In genomic region chr6:89999154-89999553, GRCh38 we compare ENCODE assay signal across 8 cellular contexts.
DNase-seq lines count a peak whose midpoint lies in the region; ATAC-seq, FAIRE-seq and TF ChIP-seq lines count a peak whose summit lies in the region.

No MANE protein-coding gene starts in this region.

- no peak for TF ChIP-seq POLR2A in K562 (conservative IDR thresholded peaks at IDR 0.05)

- H4K20me1 ChIP-seq in K562 (replicated peaks; ENCODE audit: control insufficient read depth, insufficient read depth, low read length) = no peaks in the 10 kb centered on the region

- POLR2A ChIA-PET in K562 (lab: Yijun Ruan, JAX) = no interaction called here

- WGBS in K562 (ENCODE audit: insufficient coverage, low coverage, missing lambda C conversion rate) = 2% methylated on average over 4 of the region's 4 CpGs
- 21 to 29% methylated on average over 4 of the region's 4 CpGs for WGBS in pancreas, 2 donors

- CTCF ChIA-PET in K562 (lab: Yijun Ruan, JAX; ENCODE audit: low intra/inter-chr PET ratio) = interaction anchor here (0.7 kb wide), 1 partner anchor 125 kb away, joined by 3 read pairs; no protein-coding TSS in a partner anchor

- no peak overlapping the region for H3K27ac ChIP-seq in K562 (ENCODE audit: extremely low read depth, low read depth, low read length)
- H3K27ac ChIP-seq in pancreas = no peak overlapping the region

- H3K27me3 ChIP-seq in K562 (ENCODE audit: control insufficient read depth in 2 of 2, insufficient read depth in 2 of 2, low read length in 2 of 2) (no peaks in the 10 kb centered on the region), pancreas (no peaks in the 10 kb centered on the region)

- no peaks in the 10 kb centered on the region for H3K9me3 ChIP-seq in K562 (replicated peaks; ENCODE audit: control insufficient read depth, insufficient read depth, low read depth, low read length)
- H3K9me3 ChIP-seq in pancreas = no peaks in the 10 kb centered on the region

- FAIRE-seq in K562 (lab: Jason Lieb, UNC) (peak; percentile 87), pancreas (lab: Jason Lieb, UNC) (no peak)

- H3K9ac ChIP-seq in K562 (ENCODE audit: insufficient read depth in 1 of 2, low read depth in 2 of 2, low read length in 2 of 2) = no peak overlapping the region

- in situ Hi-C loops in K562 (cut with MboI) = no loop called here

- no peaks in the 10 kb centered on the region for H3K9me1 ChIP-seq in K562 (ENCODE audit: control insufficient read depth, insufficient read depth, low read length)

- no peak overlapping the region for H2AFZ ChIP-seq in K562 (ENCODE audit: low read depth, low read length)

- no peak overlapping the region for H3K4me2 ChIP-seq in K562 (ENCODE audit: insufficient read depth, low read length)

- TF ChIP-seq RAD21 in Ishikawa (IDR thresholded peaks at IDR 0.05; ENCODE audit: low read depth) = no peak
- no peak for TF ChIP-seq RAD21 in K562 (CRISPR knock-in tag; conservative IDR thresholded peaks at IDR 0.05 in 1 of 2, IDR thresholded peaks at IDR 0.05 in 1 of 2)

- peak; percentile 50; the same call in 1 of the 2 replicates for TF ChIP-seq EP300 in Ishikawa (IDR thresholded peaks at IDR 0.05; ENCODE audit: borderline replicate concordance)
- TF ChIP-seq EP300 in K562 (IDR thresholded peaks at IDR 0.05; ENCODE audit: low read length) = peak; percentile 20; the same call in 1 of the 2 replicates

- H3K4me3 ChIP-seq in K562 = no peak overlapping the region
- H3K4me3 ChIP-seq in pancreas = no peak overlapping the region

- no peaks in the 10 kb centered on the region for H3K79me2 ChIP-seq in K562 (ENCODE audit: control insufficient read depth, insufficient read depth, low read length)

- H3K36me3 ChIP-seq in K562 (ENCODE audit: control insufficient read depth, insufficient read depth, low read length) = no peaks in the 10 kb centered on the region
- no peaks in the 10 kb centered on the region for H3K36me3 ChIP-seq in pancreas

- intact Hi-C loops in K562 (cut with micrococcal nuclease) (no loop called here), pancreas (cut with DNase I) (no loop called here)

- H3K4me1 ChIP-seq in K562 (replicated peaks in 1 of 2; ENCODE audit: control insufficient read depth in 2 of 2, insufficient read depth in 2 of 2, low read length in 2 of 2) (no peaks in the 10 kb centered on the region), pancreas (peaks cover 0 to 15% (median 0%) of the 10 kb centered on the region in 3 donors)

- DNase-seq in NCI-H345 treated with DMSO at 0.1 percent for 48 hours (lab: John Stamatoyannopoulos, UW; ENCODE audit: unreplicated experiment) (peak; percentile 98), K562 (ENCODE audit: extremely low read depth in 1 of 4, low spot score in 3 of 4) (peak; percentile 19 to 81 (median 40)), pancreas (peak in 4 of 6 donors; percentile 34 to 62 (median 54)), cerebellar nuclear complex (lab: John Stamatoyannopoulos, UW) (no peak)

- TF ChIP-seq CTCF in K562 (IDR thresholded peaks at IDR 0.05 in 2 of 3, conservative IDR thresholded peaks at IDR 0.05 in 1 of 3; ENCODE audit: insufficient read depth in 2 of 3, low read depth in 1 of 3, low read length in 3 of 3) (no peak), pancreas (IDR thresholded peaks at IDR 0.05) (no peak)

- BruUV-seq in K562 (replicated peaks; lab: Mats Ljungman, UMichigan) = no TSS peak

- ATAC-seq in K562 (peak; percentile 76), pancreas (peak; percentile 40 to 82 (median 73)), HG03159 (IDR thresholded peaks at IDR 0.05; ENCODE audit: unreplicated experiment) (no peak), GM21619 (IDR thresholded peaks at IDR 0.05; ENCODE audit: unreplicated experiment) (no peak), HG03378 (IDR thresholded peaks at IDR 0.05; ENCODE audit: unreplicated experiment) (no peak)

TF ChIP-seq in Ishikawa, 13 proteins besides CTCF, POLR2A, EP300 and RAD21:
- 0 out of 2 replicates have a peak, but pooled peaks have one; percentile 21 for TF ChIP-seq YY1 (IDR thresholded peaks at IDR 0.05; ENCODE audit: low read depth)
- peak; percentile 73 for TF ChIP-seq TCF12 (IDR thresholded peaks at IDR 0.05; ENCODE audit: low read depth)
- no peak for TF ChIP-seq CREB1 (IDR thresholded peaks at IDR 0.05; ENCODE audit: low read depth)
- TF ChIP-seq NFIC (IDR thresholded peaks at IDR 0.05) = peak; percentile 95

TF ChIP-seq in K562, 482 proteins besides CTCF, POLR2A, EP300 and RAD21 (continues in another document):
- no peak for TF ChIP-seq LARP7 (IDR thresholded peaks at IDR 0.05)
- TF ChIP-seq, protein P1, sequence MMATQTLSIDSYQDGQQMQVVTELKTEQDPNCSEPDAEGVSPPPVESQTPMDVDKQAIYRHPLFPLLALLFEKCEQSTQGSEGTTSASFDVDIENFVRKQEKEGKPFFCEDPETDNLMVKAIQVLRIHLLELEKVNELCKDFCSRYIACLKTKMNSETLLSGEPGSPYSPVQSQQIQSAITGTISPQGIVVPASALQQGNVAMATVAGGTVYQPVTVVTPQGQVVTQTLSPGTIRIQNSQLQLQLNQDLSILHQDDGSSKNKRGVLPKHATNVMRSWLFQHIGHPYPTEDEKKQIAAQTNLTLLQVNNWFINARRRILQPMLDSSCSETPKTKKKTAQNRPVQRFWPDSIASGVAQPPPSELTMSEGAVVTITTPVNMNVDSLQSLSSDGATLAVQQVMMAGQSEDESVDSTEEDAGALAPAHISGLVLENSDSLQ (IDR thresholded peaks at IDR 0.05) = peak; percentile 83
- TF ChIP-seq ZBTB11 (CRISPR knock-in tag; IDR thresholded peaks at IDR 0.05) = peak in 1 of 3 experiments; percentile 81; a peak in 2 of 6 replicates
- TF ChIP-seq MAFG (tag; conservative IDR thresholded peaks at IDR 0.05) = peak; percentile 22; the same call in 1 of the 2 replicates
- no peak for TF ChIP-seq ZNF644 (tag; IDR thresholded peaks at IDR 0.05; ENCODE audit: low read depth)
- TF ChIP-seq HDAC1 (IDR thresholded peaks at IDR 0.05) = no peak
- no peak for TF ChIP-seq DACH1 (IDR thresholded peaks at IDR 0.05; ENCODE audit: partially characterized antibody)
- TF ChIP-seq ZNF766 (CRISPR knock-in tag; conservative IDR thresholded peaks at IDR 0.05) = 0 out of 2 replicates have a peak, but pooled peaks have one; percentile 53
- peak; percentile 87 for TF ChIP-seq ESRRA (IDR thresholded peaks at IDR 0.05; ENCODE audit: borderline replicate concordance, low read depth)
- no peak for TF ChIP-seq JUNB (CRISPR knock-in tag; conservative IDR thresholded peaks at IDR 0.05)
- TF ChIP-seq MAFF (IDR thresholded peaks at IDR 0.05; ENCODE audit: low read length) = no peak
- TF ChIP-seq ZNF551 (CRISPR knock-in tag; IDR thresholded peaks at IDR 0.05) = no peak
- TF ChIP-seq MCM2 (IDR thresholded peaks at IDR 0.05; ENCODE audit: low read depth) = no peak
- peak in 1 of 2 experiments; percentile 84; a peak in 1 of 4 replicates for TF ChIP-seq RCOR1 (IDR thresholded peaks at IDR 0.05; ENCODE audit: borderline replicate concordance in 1 of 2, low read depth in 2 of 2, low read length in 2 of 2)
- no peak; the same call in 1 of the 2 replicates for TF ChIP-seq ATF7 (IDR thresholded peaks at IDR 0.05)
- TF ChIP-seq, protein P2, sequence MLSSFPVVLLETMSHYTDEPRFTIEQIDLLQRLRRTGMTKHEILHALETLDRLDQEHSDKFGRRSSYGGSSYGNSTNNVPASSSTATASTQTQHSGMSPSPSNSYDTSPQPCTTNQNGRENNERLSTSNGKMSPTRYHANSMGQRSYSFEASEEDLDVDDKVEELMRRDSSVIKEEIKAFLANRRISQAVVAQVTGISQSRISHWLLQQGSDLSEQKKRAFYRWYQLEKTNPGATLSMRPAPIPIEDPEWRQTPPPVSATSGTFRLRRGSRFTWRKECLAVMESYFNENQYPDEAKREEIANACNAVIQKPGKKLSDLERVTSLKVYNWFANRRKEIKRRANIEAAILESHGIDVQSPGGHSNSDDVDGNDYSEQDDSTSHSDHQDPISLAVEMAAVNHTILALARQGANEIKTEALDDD (IDR thresholded peaks at IDR 0.05) = no peak
- peak in 1 of 3 experiments; percentile 50 for TF ChIP-seq YY1 (IDR thresholded peaks at IDR 0.05; ENCODE audit: borderline replicate concordance in 1 of 3, control insufficient read depth in 1 of 3, extremely low read depth in 1 of 3, insufficient read depth in 3 of 3, insufficient read length in 1 of 3, insufficient replicate concordance in 2 of 3, low read depth in 1 of 3, low read length in 2 of 3)
- no peak for TF ChIP-seq TRIM24 (IDR thresholded peaks at IDR 0.05)
- TF ChIP-seq POU5F1 (IDR thresholded peaks at IDR 0.05; ENCODE audit: borderline replicate concordance, low read depth, low read length, partially characterized antibody) = no peak
- TF ChIP-seq CEBPB (tag; IDR thresholded peaks at IDR 0.05) = no peak
- TF ChIP-seq RBM39 (optimal IDR thresholded peaks at IDR 0.05; ENCODE audit: low read depth, low read length) = no peak
- no peak for TF ChIP-seq ARID1B (IDR thresholded peaks at IDR 0.05)
- no peak for TF ChIP-seq FOS (IDR thresholded peaks at IDR 0.05; ENCODE audit: extremely low read depth, insufficient read length)
- no peak for TF ChIP-seq GTF2E2 (tag; IDR thresholded peaks at IDR 0.05)
- TF ChIP-seq SIRT6 (IDR thresholded peaks at IDR 0.05; ENCODE audit: low read depth, low read length) = no peak
- TF ChIP-seq MCM5 (IDR thresholded peaks at IDR 0.05; ENCODE audit: low read depth) = no peak

Comparison
In these comparisons a context has a peak if more than half of its experiments do, and no peak if none do; other contexts are left out.
1. DNase-seq: peak in NCI-H345 treated with DMSO at 0.1 percent for 48 hours (single experiment), K562 (4 of 4) and pancreas (4 of 6); none in cerebellar nuclear complex (0 of 2).
2. ATAC-seq: peak in K562 (single experiment) and pancreas (4 of 4); none in HG03159 (single experiment), GM21619 (single experiment) and HG03378 (single experiment).